Comparison of ENCODE assay signal across 19 cellular contexts in the genomic region with DNA sequence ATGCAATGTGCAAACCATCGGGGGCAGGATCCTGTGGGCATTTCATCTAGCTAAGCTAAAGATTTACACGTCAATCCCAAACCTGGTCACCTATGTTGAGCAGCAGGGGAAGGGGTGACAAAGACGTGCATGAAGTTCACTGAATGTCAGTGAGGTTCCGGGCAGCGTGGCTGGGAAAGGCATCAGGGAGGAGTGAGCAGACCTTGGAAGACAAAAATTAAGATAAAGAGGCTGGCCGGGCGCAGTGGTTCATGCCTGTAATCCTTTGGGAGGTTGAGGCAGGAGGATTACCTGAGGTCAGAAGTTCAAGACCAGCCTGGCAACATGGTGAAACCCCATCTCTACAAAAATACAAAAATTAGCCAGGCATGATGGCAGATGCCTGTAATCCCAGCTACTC.
A peak's percentile ranks its signal among the peaks of the same experiment; 100 is the strongest.
DNase-seq lines count a peak whose midpoint lies in the region; ATAC-seq and TF ChIP-seq lines count a peak whose summit lies in the region.
"Had no signal": no experiment of that assay in that cellular context is flagged by ENCODE, and none has a peak within 500 bp of the region (broad histone marks: within the 10 kb centered on the region; RNA-seq: fewer than 3 reads in every experiment).

No MANE protein-coding gene starts in this region.

- WGBS in neuronal stem cell (ENCODE audit: extremely low coverage in 2 of 2, insufficient read length in 2 of 2, insufficient replicate concordance in 1 of 2), 2 donors: no CpG with 5 or more reads among the region's 7 CpGs

- H3K27ac ChIP-seq in neuronal stem cell (replicated peaks; ENCODE audit: low read length): no peak overlapping the region
- H3K27ac ChIP-seq: KMS-11 had no signal

- POLR2A ChIA-PET in activated naive CD8-positive, alpha-beta T cell treated with anti-CD3 and anti-CD28 coated beads, Interleukin-2, amount 10 ng/mL, durations not matched to agents 7 days and 5 days (lab: Charles Lee): no interaction called here

- no peak overlapping the region for H4K91ac ChIP-seq in neuronal stem cell (ENCODE audit: low read depth, low read length, poor library complexity)

- H3K4me3 ChIP-seq in neuronal stem cell (ENCODE audit: low read length in 2 of 2): no peak overlapping the region
- H3K4me3 ChIP-seq: BLaER1 treated with 17β-estradiol and CSF1 and Interleukin-3, amounts not matched to agents 10 nM and 100 nM had no signal

- no peak overlapping the region for H3K14ac ChIP-seq in neuronal stem cell (ENCODE audit: low read length)

- H3K27ac Mint-ChIP-seq in activated naive CD8-positive, alpha-beta T cell treated with anti-CD3 and anti-CD28 coated beads, Interleukin-2, amount 10 ng/mL, durations not matched to agents 7 days and 5 days: peak overlapping the region; percentile 77
- H3K27ac Mint-ChIP-seq in activated naive CD8-positive, alpha-beta T cell treated with anti-CD3 and anti-CD28 coated beads for 36 hours: no peak overlapping the region
- peak overlapping the region; percentile 59 to 69 for H3K27ac Mint-ChIP-seq in effector memory CD8-positive, alpha-beta T cell
- H3K27ac Mint-ChIP-seq in stimulated activated naive B cell treated with anti-CD40 and anti-IgM and Interleukin-4, amounts not matched to agents 10 μg/mL and 1 μg/mL and 100 μg/mL, for 72 hours: no peak overlapping the region
- H3K27ac Mint-ChIP-seq: H9 had no signal

- no peak overlapping the region for H3K23ac ChIP-seq in neuronal stem cell (ENCODE audit: low read depth, low read length, poor library complexity)

- H2AFZ ChIP-seq in neuronal stem cell (ENCODE audit: low read length): no peak overlapping the region

- H3K36me3 Mint-ChIP-seq in activated naive CD8-positive, alpha-beta T cell treated with anti-CD3 and anti-CD28 coated beads, Interleukin-2, amount 10 ng/mL, durations not matched to agents 7 days and 5 days: peaks cover 55% of the 10 kb centered on the region
- H3K36me3 Mint-ChIP-seq in activated naive CD8-positive, alpha-beta T cell treated with anti-CD3 and anti-CD28 coated beads for 36 hours: peaks cover 46% of the 10 kb centered on the region
- peaks cover 80% of the 10 kb centered on the region for H3K36me3 Mint-ChIP-seq in effector memory CD8-positive, alpha-beta T cell (ENCODE audit: insufficient read depth)
- H3K36me3 Mint-ChIP-seq in stimulated activated naive B cell treated with anti-CD40 and anti-IgM and Interleukin-4, amounts not matched to agents 10 μg/mL and 1 μg/mL and 100 μg/mL, for 72 hours: peaks cover 32 to 65% of the 10 kb centered on the region in 2 donors

- no peak overlapping the region for H3K4ac ChIP-seq in neuronal stem cell (ENCODE audit: low read length)

- no peak overlapping the region for H2BK120ac ChIP-seq in neuronal stem cell (ENCODE audit: low read depth, low read length)

- no peak for ATAC-seq in activated naive CD8-positive, alpha-beta T cell treated with anti-CD3 and anti-CD28 coated beads, Interleukin-2, amount 10 ng/mL, durations not matched to agents 7 days and 5 days (ENCODE audit: low read depth)
- ATAC-seq in effector memory CD8-positive, alpha-beta T cell (replicated peaks): no peak
- no peak for ATAC-seq in omental fat pad (ENCODE audit: low FRiP score)
- no peak for ATAC-seq in stimulated activated naive B cell treated with anti-CD40 and anti-IgM and Interleukin-4, amounts not matched to agents 10 μg/mL and 1 μg/mL and 100 μg/mL, for 72 hours (replicated peaks)

- no peak overlapping the region for H3K4me3 Mint-ChIP-seq in activated naive CD8-positive, alpha-beta T cell treated with anti-CD3 and anti-CD28 coated beads, Interleukin-2, amount 10 ng/mL, durations not matched to agents 7 days and 5 days
- no peak overlapping the region for H3K4me3 Mint-ChIP-seq in activated naive CD8-positive, alpha-beta T cell treated with anti-CD3 and anti-CD28 coated beads for 36 hours
- H3K4me3 Mint-ChIP-seq in effector memory CD8-positive, alpha-beta T cell: no peak overlapping the region
- no peak overlapping the region for H3K4me3 Mint-ChIP-seq in stimulated activated naive B cell treated with anti-CD40 and anti-IgM and Interleukin-4, amounts not matched to agents 10 μg/mL and 1 μg/mL and 100 μg/mL, for 72 hours
- H3K4me3 Mint-ChIP-seq: CD8-positive, alpha-beta memory T cell; H9 had no signal

- H3K9me3 Mint-ChIP-seq in activated naive CD8-positive, alpha-beta T cell treated with anti-CD3 and anti-CD28 coated beads, Interleukin-2, amount 10 ng/mL, durations not matched to agents 7 days and 5 days: no peaks in the 10 kb centered on the region
- no peaks in the 10 kb centered on the region for H3K9me3 Mint-ChIP-seq in activated naive CD8-positive, alpha-beta T cell treated with anti-CD3 and anti-CD28 coated beads for 36 hours
- H3K9me3 Mint-ChIP-seq in effector memory CD8-positive, alpha-beta T cell: no peaks in the 10 kb centered on the region
- no peaks in the 10 kb centered on the region for H3K9me3 Mint-ChIP-seq in stimulated activated naive B cell treated with anti-CD40 and anti-IgM and Interleukin-4, amounts not matched to agents 10 μg/mL and 1 μg/mL and 100 μg/mL, for 72 hours
- H3K9me3 Mint-ChIP-seq: CD8-positive, alpha-beta memory T cell; H9 had no signal

- H3K27me3 Mint-ChIP-seq in activated naive CD8-positive, alpha-beta T cell treated with anti-CD3 and anti-CD28 coated beads, Interleukin-2, amount 10 ng/mL, durations not matched to agents 7 days and 5 days: no peaks in the 10 kb centered on the region
- no peaks in the 10 kb centered on the region for H3K27me3 Mint-ChIP-seq in activated naive CD8-positive, alpha-beta T cell treated with anti-CD3 and anti-CD28 coated beads for 36 hours
- H3K27me3 Mint-ChIP-seq in effector memory CD8-positive, alpha-beta T cell: no peaks in the 10 kb centered on the region
- H3K27me3 Mint-ChIP-seq in stimulated activated naive B cell treated with anti-CD40 and anti-IgM and Interleukin-4, amounts not matched to agents 10 μg/mL and 1 μg/mL and 100 μg/mL, for 72 hours: no peaks in the 10 kb centered on the region

- H2BK5ac ChIP-seq in neuronal stem cell (ENCODE audit: low read length): no peak overlapping the region

- peaks cover 0 to 2% of the 10 kb centered on the region in 2 donors for H3K4me1 ChIP-seq in neuronal stem cell (ENCODE audit: control insufficient read depth in 2 of 2, insufficient read depth in 1 of 2, low read depth in 1 of 2, low read length in 2 of 2)

- peaks cover 41% of the 10 kb centered on the region for H3K4me1 Mint-ChIP-seq in activated naive CD8-positive, alpha-beta T cell treated with anti-CD3 and anti-CD28 coated beads, Interleukin-2, amount 10 ng/mL, durations not matched to agents 7 days and 5 days
- peaks cover 26% of the 10 kb centered on the region for H3K4me1 Mint-ChIP-seq in activated naive CD8-positive, alpha-beta T cell treated with anti-CD3 and anti-CD28 coated beads for 36 hours
- peaks cover 50 to 56% of the 10 kb centered on the region in 2 donors for H3K4me1 Mint-ChIP-seq in effector memory CD8-positive, alpha-beta T cell (ENCODE audit: low read depth in 2 of 2)
- peaks cover 11 to 21% of the 10 kb centered on the region in 2 donors for H3K4me1 Mint-ChIP-seq in stimulated activated naive B cell treated with anti-CD40 and anti-IgM and Interleukin-4, amounts not matched to agents 10 μg/mL and 1 μg/mL and 100 μg/mL, for 72 hours

- peaks cover 0 to 1% of the 10 kb centered on the region in 2 donors for H3K9me3 ChIP-seq in neuronal stem cell (replicated peaks in 1 of 2; ENCODE audit: control insufficient read depth in 2 of 2, insufficient read depth in 1 of 2, low read depth in 1 of 2, low read length in 2 of 2)
- H3K9me3 ChIP-seq: BLaER1 treated with 17β-estradiol and CSF1 and Interleukin-3, amounts not matched to agents 10 nM and 100 nM had no signal

- H2BK15ac ChIP-seq in neuronal stem cell (ENCODE audit: low read length): no peak overlapping the region

- no peaks in the 10 kb centered on the region for H3K27me3 ChIP-seq in neuronal stem cell (ENCODE audit: control insufficient read depth in 3 of 3, insufficient read depth in 3 of 3, low read depth in 1 of 3, low read length in 3 of 3)
- H3K27me3 ChIP-seq: BLaER1 treated with 17β-estradiol and CSF1 and Interleukin-3, amounts not matched to agents 10 nM and 100 nM had no signal

- H3K79me1 ChIP-seq in neuronal stem cell (ENCODE audit: low read depth, low read length): peaks cover 2% of the 10 kb centered on the region

- no peak overlapping the region for H3K18ac ChIP-seq in neuronal stem cell (ENCODE audit: low read length)

- no peak overlapping the region for H4K8ac ChIP-seq in neuronal stem cell (ENCODE audit: low read depth, low read length)

- DNase-seq in activated naive CD8-positive, alpha-beta T cell treated with anti-CD3 and anti-CD28 coated beads, Interleukin-2, amount 10 ng/mL, durations not matched to agents 7 days and 5 days: no peak
- DNase-seq in activated naive CD8-positive, alpha-beta T cell treated with anti-CD3 and anti-CD28 coated beads for 36 hours: no peak
- no peak for DNase-seq in effector memory CD8-positive, alpha-beta T cell
- DNase-seq in neuronal stem cell (ENCODE audit: low spot score) (no peak), SHP77 treated with DMSO at 0.1 percent for 48 hours (lab: John Stamatoyannopoulos, UW) (no peak), omental fat pad (ENCODE audit: low spot score) (no peak)
- DNase-seq in stimulated activated naive B cell treated with anti-CD40 and anti-IgM and Interleukin-4, amounts not matched to agents 10 μg/mL and 1 μg/mL and 100 μg/mL, for 72 hours: no peak
- DNase-seq: H9, MV-4-11, NCI-H1694 treated with DMSO at 0.1 percent for 48 hours, NCI-H2107, NCI-H2227 treated with DMSO at 0.1 percent for 48 hours, NCI-H510A treated with DMSO at 0.1 percent for 48 hours, NCI-H774, OCI-M1, SIG-M5 had no signal

- H3K9ac ChIP-seq in neuronal stem cell (ENCODE audit: low read depth, low read length, poor library complexity): peak overlapping the region; percentile 27
- H3K9ac ChIP-seq: KMS-11 had no signal

- TF ChIP-seq CTCF in omental fat pad (IDR thresholded peaks at IDR 0.05): no peak

- peaks cover 0 to 98% of the 10 kb centered on the region in 2 donors for H3K36me3 ChIP-seq in neuronal stem cell (replicated peaks in 1 of 2; ENCODE audit: control insufficient read depth in 2 of 2, insufficient read depth in 2 of 2, low read length in 2 of 2)

- no peak overlapping the region for H2BK12ac ChIP-seq in neuronal stem cell (ENCODE audit: low read length)

- no peak overlapping the region for H3K4me2 ChIP-seq in neuronal stem cell (ENCODE audit: insufficient read depth, low read length, poor library complexity, severe bottlenecking)
- H3K4me2 ChIP-seq: KMS-11 had no signal

- H2AK5ac ChIP-seq in neuronal stem cell (ENCODE audit: low read depth, low read length): no peak overlapping the region

Comparison
In these comparisons a context has a peak if more than half of its experiments do, and no peak if none do; other contexts are left out.
1. H3K27ac Mint-ChIP-seq: peak in activated naive CD8-positive, alpha-beta T cell treated with anti-CD3 and anti-CD28 coated beads, Interleukin-2, amount 10 ng/mL, durations not matched to agents 7 days and 5 days (single experiment) and effector memory CD8-positive, alpha-beta T cell (2 of 2); none in activated naive CD8-positive, alpha-beta T cell treated with anti-CD3 and anti-CD28 coated beads for 36 hours (single experiment) and stimulated activated naive B cell treated with anti-CD40 and anti-IgM and Interleukin-4, amounts not matched to agents 10 μg/mL and 1 μg/mL and 100 μg/mL, for 72 hours (single experiment).